In genomic region chr1:105793541-105794146, GRCh38 we compare ENCODE assay signal across 9 cellular contexts.
DNase-seq lines count a peak whose midpoint lies in the region; ATAC-seq and TF ChIP-seq lines count a peak whose summit lies in the region.
"Had no signal": no experiment of that assay in that cellular context is flagged by ENCODE, and none has a peak within 500 bp of the region (broad histone marks: within the 10 kb centered on the region; RNA-seq: fewer than 3 reads in every experiment).

No MANE protein-coding gene starts in this region.

- DNase-seq in G401 (ENCODE audit: low spot score) = peak; percentile 26
- peak; percentile 54 for DNase-seq in NB4 (ENCODE audit: low read depth)
- DNase-seq in SKM-1 (lab: John Stamatoyannopoulos, UW; ENCODE audit: unreplicated experiment) = peak; percentile 24
- DNase-seq in glutamatergic neuron = peak; percentile 73
- peak; percentile 19 for DNase-seq in stimulated activated naive CD8-positive, alpha-beta T cell treated with anti-CD3 and anti-CD28 coated beads, Interleukin-15, Interleukin-2, amounts not matched to agents 100 U/mL and 50 U/mL, for 24 hours
- DNase-seq in lower leg skin (ENCODE audit: low spot score in 2 of 2) = no peak

- H3K9me3 Mint-ChIP-seq in glutamatergic neuron (ENCODE audit: unreplicated experiment) = no peaks in the 10 kb centered on the region

- no peaks in the 10 kb centered on the region for H3K36me3 Mint-ChIP-seq in glutamatergic neuron (ENCODE audit: unreplicated experiment)

- H3K4me3 ChIP-seq in NB4 (ENCODE audit: low read depth, low read length) = no peak overlapping the region
- no peak overlapping the region for H3K4me3 ChIP-seq in lower leg skin (ENCODE audit: low read depth, poor library complexity, severe bottlenecking)
- H3K4me3 ChIP-seq: skin epidermis had no signal

- peaks cover 2% of the 10 kb centered on the region for H3K27me3 Mint-ChIP-seq in glutamatergic neuron (ENCODE audit: unreplicated experiment)

- TF ChIP-seq POLR2A in NB4 (IDR thresholded peaks at IDR 0.05; ENCODE audit: extremely low read depth, insufficient read length) = no peak
- TF ChIP-seq POLR2A in lower leg skin (IDR thresholded peaks at IDR 0.05) = no peak

- ATAC-seq in GM21576 (IDR thresholded peaks at IDR 0.05; ENCODE audit: unreplicated experiment) (peak; percentile 81), GM21825 (IDR thresholded peaks at IDR 0.05; ENCODE audit: unreplicated experiment) (no peak)
- ATAC-seq in stimulated activated naive CD8-positive, alpha-beta T cell treated with anti-CD3 and anti-CD28 coated beads, Interleukin-15, Interleukin-2, amounts not matched to agents 100 U/mL and 50 U/mL, for 24 hours = no peak

- in situ Hi-C loops in G401 (cut with HindIII; ENCODE audit: low sequenced_read_pairs) = no loop called here

- intact Hi-C loops in lower leg skin (cut with DNase I; ENCODE audit: low total_unique reads) = no loop called here

- no peak overlapping the region for H3K4me3 Mint-ChIP-seq in glutamatergic neuron (ENCODE audit: unreplicated experiment)

- TF ChIP-seq CTCF in NB4 (IDR thresholded peaks at IDR 0.05; ENCODE audit: low read depth, low read length) = peak; percentile 62
- TF ChIP-seq CTCF in glutamatergic neuron (IDR thresholded peaks at IDR 0.05; ENCODE audit: partially characterized antibody, unreplicated experiment) = peak; percentile 81
- TF ChIP-seq CTCF in lower leg skin (IDR thresholded peaks at IDR 0.05) = no peak

- no peaks in the 10 kb centered on the region for H3K4me1 Mint-ChIP-seq in glutamatergic neuron (ENCODE audit: low read depth, unreplicated experiment)

- H3K27ac Mint-ChIP-seq in glutamatergic neuron (ENCODE audit: unreplicated experiment) = no peak overlapping the region

- WGBS in lower leg skin, 2 donors = 83 to 98% methylated on average over 1 of the region's 1 CpG

Comparison
In these comparisons a context has a peak if more than half of its experiments do, and no peak if none do; other contexts are left out.
1. DNase-seq: peak in G401 (single experiment), NB4 (single experiment), SKM-1 (single experiment), glutamatergic neuron (single experiment) and stimulated activated naive CD8-positive, alpha-beta T cell treated with anti-CD3 and anti-CD28 coated beads, Interleukin-15, Interleukin-2, amounts not matched to agents 100 U/mL and 50 U/mL, for 24 hours (single experiment); none in lower leg skin (0 of 2).
2. CTCF ChIP-seq: peak in NB4 (single experiment) and glutamatergic neuron (single experiment); none in lower leg skin (0 of 3).